ENCODE assay signal across 9 cellular contexts in genomic region chr5:17282283-17283120, GRCh38.
DNase-seq lines count a peak whose midpoint lies in the region; ATAC-seq and TF ChIP-seq lines count a peak whose summit lies in the region.
"Had no signal": no experiment of that assay in that cellular context is flagged by ENCODE, and none has a peak within 500 bp of the region (broad histone marks: within the 10 kb centered on the region; RNA-seq: fewer than 3 reads in every experiment).

No MANE protein-coding gene starts in this region.

- no peaks in the 10 kb centered on the region for H3K4me1 Mint-ChIP-seq in progenitor cell of endocrine pancreas (ENCODE audit: low read depth)
- no peaks in the 10 kb centered on the region for H3K4me1 Mint-ChIP-seq in activated CD4-positive, alpha-beta memory T cell treated with anti-CD3 and anti-CD28 coated beads, Interleukin-2, amount 10 ng/mL, durations not matched to agents 7 days and 5 days
- H3K4me1 Mint-ChIP-seq: CD8-positive, alpha-beta memory T cell had no signal

- H3K27me3 ChIP-seq in cardiac muscle cell (no peaks in the 10 kb centered on the region), transverse colon (no peaks in the 10 kb centered on the region), gastrocnemius medialis (no peaks in the 10 kb centered on the region)

- TF ChIP-seq EP300 in transverse colon (IDR thresholded peaks at IDR 0.05; ENCODE audit: low read depth): no peak

- H3K27ac Mint-ChIP-seq in progenitor cell of endocrine pancreas: no peak overlapping the region
- no peak overlapping the region for H3K27ac Mint-ChIP-seq in activated CD4-positive, alpha-beta memory T cell treated with anti-CD3 and anti-CD28 coated beads, Interleukin-2, amount 10 ng/mL, durations not matched to agents 7 days and 5 days
- H3K27ac Mint-ChIP-seq: CD8-positive, alpha-beta memory T cell had no signal

- no peaks in the 10 kb centered on the region for H3K9me3 Mint-ChIP-seq in progenitor cell of endocrine pancreas (ENCODE audit: low read depth)
- H3K9me3 Mint-ChIP-seq in activated CD4-positive, alpha-beta memory T cell treated with anti-CD3 and anti-CD28 coated beads, Interleukin-2, amount 10 ng/mL, durations not matched to agents 7 days and 5 days: peaks cover 10% of the 10 kb centered on the region

- POLR2A ChIA-PET in activated CD4-positive, alpha-beta memory T cell treated with anti-CD3 and anti-CD28 coated beads, Interleukin-2, amount 10 ng/mL, durations not matched to agents 7 days and 5 days (lab: Charles Lee): no interaction called here

- H3K36me3 Mint-ChIP-seq in progenitor cell of endocrine pancreas (ENCODE audit: insufficient read depth): peaks cover 4% of the 10 kb centered on the region
- H3K36me3 Mint-ChIP-seq in activated CD4-positive, alpha-beta memory T cell treated with anti-CD3 and anti-CD28 coated beads, Interleukin-2, amount 10 ng/mL, durations not matched to agents 7 days and 5 days (ENCODE audit: low read depth): no peaks in the 10 kb centered on the region
- H3K36me3 Mint-ChIP-seq: CD8-positive, alpha-beta memory T cell had no signal

- intact Hi-C loops in left cardiac atrium (cut with DNase I): no loop called here
- intact Hi-C loops in transverse colon (cut with DNase I; ENCODE audit: low total_unique reads): no loop called here
- intact Hi-C loops in gastrocnemius medialis (cut with DNase I; ENCODE audit: low total_unique reads): no loop called here

- no peak overlapping the region for H3K4me3 Mint-ChIP-seq in progenitor cell of endocrine pancreas (ENCODE audit: low read depth)
- no peak overlapping the region for H3K4me3 Mint-ChIP-seq in activated CD4-positive, alpha-beta memory T cell treated with anti-CD3 and anti-CD28 coated beads, Interleukin-2, amount 10 ng/mL, durations not matched to agents 7 days and 5 days
- H3K4me3 Mint-ChIP-seq: CD8-positive, alpha-beta memory T cell had no signal

- TF ChIP-seq POLR2A in transverse colon (IDR thresholded peaks at IDR 0.05) (no peak), gastrocnemius medialis (IDR thresholded peaks at IDR 0.05) (no peak)

- H3K4me3 ChIP-seq in cardiac muscle cell (no peak overlapping the region), transverse colon (no peak overlapping the region), gastrocnemius medialis (no peak overlapping the region)

- ATAC-seq in left cardiac atrium: no peak
- ATAC-seq in HG03097 (IDR thresholded peaks at IDR 0.05; ENCODE audit: low FRiP score, unreplicated experiment): peak; percentile 93
- no peak for ATAC-seq in gastrocnemius medialis

- CTCF ChIA-PET in activated CD4-positive, alpha-beta memory T cell treated with anti-CD3 and anti-CD28 coated beads, Interleukin-2, amount 10 ng/mL, durations not matched to agents 7 days and 5 days (lab: Charles Lee): no interaction called here

- no peaks in the 10 kb centered on the region for H3K9me3 ChIP-seq in cardiac muscle cell (ENCODE audit: low read depth)
- no peaks in the 10 kb centered on the region for H3K9me3 ChIP-seq in transverse colon
- no peaks in the 10 kb centered on the region for H3K9me3 ChIP-seq in gastrocnemius medialis

- in situ Hi-C loops in transverse colon (cut with MboI; ENCODE audit: low pct_ligation_motif_present in 1 of 4, low pct_unique_long_range_greater_than_20kb in 1 of 4, low sequenced_read_pairs in 3 of 4) (no loop called here), gastrocnemius medialis (cut with MboI; ENCODE audit: low sequenced_read_pairs in 4 of 4) (no loop called here)

- DNase-seq in cardiac muscle cell (ENCODE audit: low read depth in 1 of 2, low spot score in 1 of 2): peak in 1 of 2 donors; percentile 20
- DNase-seq in left cardiac atrium: no peak
- peak; percentile 28 for DNase-seq in UCSD-AML1 (lab: John Stamatoyannopoulos, UW; ENCODE audit: unreplicated experiment)
- DNase-seq in transverse colon: peak; percentile 33
- no peak for DNase-seq in progenitor cell of endocrine pancreas (ENCODE audit: low spot score, unreplicated experiment)
- DNase-seq in gastrocnemius medialis: no peak
- no peak for DNase-seq in activated CD4-positive, alpha-beta memory T cell treated with anti-CD3 and anti-CD28 coated beads, Interleukin-2, amount 10 ng/mL, durations not matched to agents 7 days and 5 days
- DNase-seq: CD8-positive, alpha-beta memory T cell had no signal

- TF ChIP-seq CTCF in cardiac muscle cell (IDR thresholded peaks at IDR 0.05; ENCODE audit: low read depth, low read length) (no peak), transverse colon (IDR thresholded peaks at IDR 0.05) (no peak), progenitor cell of endocrine pancreas (IDR thresholded peaks at IDR 0.05; ENCODE audit: unreplicated experiment) (no peak), gastrocnemius medialis (IDR thresholded peaks at IDR 0.05 in 4 of 5, conservative IDR thresholded peaks at IDR 0.05 in 1 of 5) (no peak)

- H3K27ac ChIP-seq in cardiac muscle cell (peak overlapping the region; percentile 42), transverse colon (no peak overlapping the region), gastrocnemius medialis (no peak overlapping the region)

- no peaks in the 10 kb centered on the region for H3K27me3 Mint-ChIP-seq in progenitor cell of endocrine pancreas
- no peaks in the 10 kb centered on the region for H3K27me3 Mint-ChIP-seq in activated CD4-positive, alpha-beta memory T cell treated with anti-CD3 and anti-CD28 coated beads, Interleukin-2, amount 10 ng/mL, durations not matched to agents 7 days and 5 days
- H3K27me3 Mint-ChIP-seq: CD8-positive, alpha-beta memory T cell had no signal

- 50 to 56% methylated on average over 5 to 6 of the region's 6 CpGs for WGBS in transverse colon (ENCODE audit: low coverage in 1 of 2), 2 donors

- H3K36me3 ChIP-seq in cardiac muscle cell (no peaks in the 10 kb centered on the region), transverse colon (no peaks in the 10 kb centered on the region), gastrocnemius medialis (no peaks in the 10 kb centered on the region)

- H3K4me1 ChIP-seq in cardiac muscle cell (ENCODE audit: low read depth) (peaks cover 9% of the 10 kb centered on the region), transverse colon (no peaks in the 10 kb centered on the region), gastrocnemius medialis (no peaks in the 10 kb centered on the region)

Comparison
In these comparisons a context has a peak if more than half of its experiments do, and no peak if none do; other contexts are left out.
1. DNase-seq: peak in UCSD-AML1 (single experiment) and transverse colon (single experiment); none in left cardiac atrium (single experiment), progenitor cell of endocrine pancreas (single experiment), gastrocnemius medialis (0 of 2) and activated CD4-positive, alpha-beta memory T cell treated with anti-CD3 and anti-CD28 coated beads, Interleukin-2, amount 10 ng/mL, durations not matched to agents 7 days and 5 days (single experiment).